ENCODE assay signal across 15 cellular contexts in genomic region chr4:151766691-151767090, GRCh38. TPM values are rescaled to one million over a fixed set of nuclear protein-coding genes. Genes with fewer than 3 reads are reported as not detected.
DNase-seq lines count a peak whose midpoint lies in the region; ATAC-seq and TF ChIP-seq lines count a peak whose summit lies in the region.
"Had no signal": no experiment of that assay in that cellular context is flagged by ENCODE, and none has a peak within 500 bp of the region (broad histone marks: within the 10 kb centered on the region; RNA-seq: fewer than 3 reads in every experiment).

No MANE protein-coding gene starts in this region.

- TF ChIP-seq CTCF in GM12872 (IDR thresholded peaks at IDR 0.05; ENCODE audit: insufficient read depth, low read depth, low read length) (peak; percentile 25; the same call in 1 of the 3 replicates), Panc1 (IDR thresholded peaks at IDR 0.05) (peak; percentile 18; the same call in 1 of the 2 replicates)

- POLR2A ChIA-PET in Panc1 (lab: Charles Lee): no interaction called here

- in situ Hi-C loops in Panc1 (cut with HindIII; ENCODE audit: low pct_unique_long_range_greater_than_20kb, low sequenced_read_pairs): no loop called here

- H3K36me3 ChIP-seq in Panc1 (ENCODE audit: control insufficient read depth, insufficient read depth, low read length): no peaks in the 10 kb centered on the region
- H3K36me3 ChIP-seq: ascending aorta had no signal

- BruUV-seq in Panc1 (replicated peaks; lab: Mats Ljungman, UMichigan): no TSS peak

- no peaks in the 10 kb centered on the region for H3K4me1 ChIP-seq in Panc1 (ENCODE audit: control insufficient read depth, insufficient read depth, low read length)
- H3K4me1 ChIP-seq: ascending aorta had no signal

- ATAC-seq in Panc1 (no peak), esophagus mucosa (peak; percentile 28), GM18519 (IDR thresholded peaks at IDR 0.05; ENCODE audit: low FRiP score, unreplicated experiment) (no peak), HG02938 (IDR thresholded peaks at IDR 0.05; ENCODE audit: unreplicated experiment) (no peak)
- ATAC-seq: natural killer cell; stimulated activated effector memory CD8-positive, alpha-beta T cell treated with anti-CD3 and anti-CD28 coated beads, Interleukin-12 subunit alpha, Interleukin-12 subunit beta, amount 100 ng/mL, for 72 hours had no signal

- H3K9me3 ChIP-seq in Panc1 (ENCODE audit: control insufficient read depth, insufficient read depth, low read depth, low read length): no peaks in the 10 kb centered on the region
- H3K9me3 ChIP-seq: ascending aorta had no signal

- intact Hi-C loops in Panc1 (cut with micrococcal nuclease; ENCODE audit: unreplicated experiment): no loop called here

- peak; percentile 8 for DNase-seq in COLO668 (lab: John Stamatoyannopoulos, UW; ENCODE audit: unreplicated experiment)
- DNase-seq in Panc1 (ENCODE audit: low read depth, low spot score): no peak
- DNase-seq in T-helper 9 cell: no peak
- DNase-seq: activated CD4-positive, alpha-beta T cell treated with anti-CD3 and anti-CD28 coated beads, Interleukin-2, amount 50 U/mL, for 4 hours; GOT3; natural killer cell; NCI-H1694 treated with DMSO at 0.1 percent for 48 hours; NCI-H524; stimulated activated CD4-positive, alpha-beta T cell treated with anti-CD3 and anti-CD28 coated beads, Interleukin-4, amount 100 ng/mL, for 4 hours had no signal

- CTCF ChIA-PET in Panc1 (lab: Charles Lee): no interaction called here

- H3K27me3 ChIP-seq in Panc1 (ENCODE audit: control insufficient read depth, insufficient read depth, low read length): peaks cover 4% of the 10 kb centered on the region; the same call in 1 of the 2 replicates
- H3K27me3 ChIP-seq: ascending aorta had no signal

- no peak overlapping the region for H3K4me3 ChIP-seq in Panc1 (ENCODE audit: low read depth in 2 of 2, low read length in 2 of 2)
- H3K4me3 ChIP-seq: ascending aorta had no signal

- no peak overlapping the region for H3K27ac ChIP-seq in Panc1 (ENCODE audit: low read length)
- H3K27ac ChIP-seq: ascending aorta had no signal

RNA-seq across cellular contexts. Expression of gene GATB, which starts 5.9 kb away (rescaled TPM):
- total RNA-seq in Panc1 (2021; ENCODE audit: unreplicated experiment): 9.7 TPM
- 9.8 TPM for polyA plus RNA-seq in Panc1 (2012; ENCODE audit: insufficient read length)
- total RNA-seq in esophagus mucosa: 22.8 TPM
